ENCODE assay signal across 9 cellular contexts in genomic region chr4:166735553-166735952, GRCh38.
"Had no signal": no experiment of that assay in that cellular context is flagged by ENCODE, and none has a peak within 500 bp of the region (broad histone marks: within the 10 kb centered on the region; RNA-seq: fewer than 3 reads in every experiment).

No MANE protein-coding gene starts in this region.

- H3K9me3 ChIP-seq: HAP-1 had no signal

- H2AFZ ChIP-seq: GM23248 had no signal

- FAIRE-seq: HTR-8/SVneo, K562 had no signal

- ATAC-seq: HCT116, K562 had no signal

- H3K4me3 ChIP-seq: GM23248, HAP-1, K562 had no signal

- H3K4me3 Mint-ChIP-seq: HFFc6 had no signal

- H3K4me1 ChIP-seq: HAP-1 had no signal

- H3K36me3 ChIP-seq: HAP-1 had no signal

- H3K27ac ChIP-seq: GM23248 had no signal

- H3K9ac ChIP-seq: GM23248 had no signal

- H3K27ac Mint-ChIP-seq: HFFc6 had no signal

- DNase-seq: GM23248, H7, HFFc6, IMR-90, KG1 had no signal
